In the genomic region with DNA sequence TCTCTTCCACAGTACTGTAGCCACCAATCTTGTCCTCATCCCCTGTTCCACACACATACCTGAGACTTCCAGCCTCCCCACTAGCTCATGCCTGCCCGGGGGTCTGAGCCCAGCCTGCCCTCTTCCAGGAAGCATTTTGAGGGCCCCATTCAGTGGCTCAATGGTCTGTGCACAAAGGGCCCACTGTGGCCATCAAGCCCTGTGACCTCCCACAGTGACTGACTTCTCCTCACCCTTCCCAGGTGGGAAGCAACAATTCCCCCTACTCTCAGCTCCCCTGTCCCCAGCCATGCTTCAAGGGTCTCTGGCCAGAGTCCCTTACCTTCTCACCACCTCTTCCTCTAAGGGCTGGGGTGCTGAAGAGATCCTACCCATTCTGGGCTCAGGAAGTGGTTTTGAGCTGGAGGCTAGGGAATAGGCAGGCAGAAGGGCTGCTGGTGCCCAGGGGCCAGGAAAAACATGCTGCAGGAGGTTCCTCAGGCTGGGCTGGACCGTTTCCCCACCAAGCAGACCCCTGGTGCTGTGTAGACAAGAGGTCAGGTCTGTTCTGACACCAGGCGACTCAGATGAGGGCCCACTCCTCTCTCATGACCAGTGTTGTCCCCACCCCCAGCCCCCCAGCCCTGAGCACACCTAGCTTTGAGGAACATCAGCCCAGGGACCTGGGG, we compare ENCODE assay signal across 18 cellular contexts. TPM values are rescaled to one million over a fixed set of nuclear protein-coding genes. Genes with fewer than 3 reads are reported as not detected.
DNase-seq lines count a peak whose midpoint lies in the region; ATAC-seq and TF ChIP-seq lines count a peak whose summit lies in the region.
"Had no signal": no experiment of that assay in that cellular context is flagged by ENCODE, and none has a peak within 500 bp of the region (broad histone marks: within the 10 kb centered on the region; RNA-seq: fewer than 3 reads in every experiment).

No MANE protein-coding gene starts in this region.

- H4K20me1 ChIP-seq in MM.1S (ENCODE audit: insufficient read depth, low read length) = no peaks in the 10 kb centered on the region

- H3K4me2 ChIP-seq in MM.1S (ENCODE audit: low read depth, low read length) = no peak overlapping the region
- H3K4me2 ChIP-seq: KMS-11 had no signal

- H3K36me3 ChIP-seq in heart right ventricle (no peaks in the 10 kb centered on the region), MM.1S (replicated peaks; ENCODE audit: insufficient read depth, low read length) (no peaks in the 10 kb centered on the region), spleen (no peaks in the 10 kb centered on the region)

- no peak overlapping the region for H3K27ac ChIP-seq in heart right ventricle
- H3K27ac ChIP-seq in MM.1S (ENCODE audit: low read length) = no peak overlapping the region
- H3K27ac ChIP-seq in spleen = no peak overlapping the region
- H3K27ac ChIP-seq: KMS-11 had no signal

- DNase-seq in Right ventricle myocardium inferior (ENCODE audit: missing footprints) (peak; percentile 60), heart right ventricle (no peak), MM.1S (peak; percentile 2), left lobe of liver (ENCODE audit: low spot score) (peak; percentile 29), spleen (peak; percentile 21), pons (ENCODE audit: low spot score) (no peak), middle frontal gyrus (ENCODE audit: extremely low spot score, low spot score) (no peak), dermis blood vessel endothelial cell (no peak)
- DNase-seq: CD8-positive, alpha-beta T cell; NCI-H1417 treated with DMSO at 0.1 percent for 48 hours; NCI-H187 treated with DMSO at 0.1 percent for 48 hours; NCI-H226; NCI-H524; RPMI8226 had no signal

- TF ChIP-seq POLR2A in spleen (IDR thresholded peaks at IDR 0.05) = no peak

- WGBS in heart right ventricle, 2 donors = 74 to 76% methylated on average over 3 of the region's 3 CpGs
- WGBS in spleen, 5 donors = 61 to 76% (median 63%) methylated on average over 3 of the region's 3 CpGs

- intact Hi-C loops in Right ventricle myocardium inferior (cut with DNase I) = no loop called here
- intact Hi-C loops in heart right ventricle (cut with DNase I) = no loop called here
- intact Hi-C loops in spleen (cut with DNase I; ENCODE audit: low total_unique reads) = no loop called here

- ATAC-seq in Right ventricle myocardium inferior (no peak), heart right ventricle (no peak), left lobe of liver (no peak)
- ATAC-seq: CD8-positive, alpha-beta T cell had no signal

- H3K4me3 ChIP-seq in heart right ventricle = no peak overlapping the region
- no peak overlapping the region for H3K4me3 ChIP-seq in MM.1S (ENCODE audit: low read length)
- no peak overlapping the region for H3K4me3 ChIP-seq in spleen
- H3K4me3 ChIP-seq: HAP-1 had no signal

- H3F3A ChIP-seq in MM.1S (ENCODE audit: insufficient read depth, low read length) = peaks cover 14% of the 10 kb centered on the region

- H3K9me2 ChIP-seq in MM.1S (replicated peaks; ENCODE audit: insufficient read depth, low read length) = no peaks in the 10 kb centered on the region

- H3K79me2 ChIP-seq in MM.1S (ENCODE audit: low read length) = peaks cover 10% of the 10 kb centered on the region

- H3K4me1 ChIP-seq in heart right ventricle = peaks cover 5 to 27% (median 16%) of the 10 kb centered on the region in 9 donors
- H3K4me1 ChIP-seq in MM.1S (ENCODE audit: low read length) = peaks cover 11% of the 10 kb centered on the region; the same call in 1 of the 2 replicates
- peaks cover 0 to 30% (median 27%) of the 10 kb centered on the region in 6 donors for H3K4me1 ChIP-seq in spleen

- TF ChIP-seq CTCF in heart right ventricle (IDR thresholded peaks at IDR 0.05) (no peak), MM.1S (IDR thresholded peaks at IDR 0.05; ENCODE audit: low read length) (no peak), spleen (IDR thresholded peaks at IDR 0.05 in 8 of 11, conservative IDR thresholded peaks at IDR 0.05 in 3 of 11) (no peak)

- H2AFZ ChIP-seq in MM.1S (ENCODE audit: low read length) = no peak overlapping the region

- H3K27me3 ChIP-seq in heart right ventricle (peaks cover 0 to 69% (median 8%) of the 10 kb centered on the region in 7 donors), MM.1S (replicated peaks; ENCODE audit: insufficient read depth, low read length) (no peaks in the 10 kb centered on the region), spleen (replicated peaks in 1 of 7) (peaks cover 0 to 71% (median 25%) of the 10 kb centered on the region in 7 donors)

- H3K9me3 ChIP-seq in heart right ventricle (peaks cover 0 to 9% (median 0%) of the 10 kb centered on the region in 11 donors), MM.1S (replicated peaks; ENCODE audit: insufficient read depth, low read length) (no peaks in the 10 kb centered on the region), spleen (no peaks in the 10 kb centered on the region)
- H3K9me3 ChIP-seq: HAP-1 had no signal

- no peak overlapping the region for H3K9ac ChIP-seq in MM.1S (ENCODE audit: low read length)
- H3K9ac ChIP-seq: KMS-11 had no signal

RNA-seq across cellular contexts. Expression of a gene that starts 3.0 kb away (rescaled TPM):
- total RNA-seq in Right ventricle myocardium inferior = 33.0 TPM
- 10 to 100 TPM; 13.5 to 57.1 (median 27.1) TPM for total RNA-seq in heart right ventricle
- polyA plus RNA-seq in heart right ventricle = 10 to 100 TPM; 30.1 to 61.3 TPM
- total RNA-seq in left lobe of liver = 105 TPM
- total RNA-seq in spleen = 1 to 10 TPM in 6 of 7 donors, under 1 TPM in 1; 0.57 to 9.5 (median 4.8) TPM
- 1 to 10 TPM in 2 of 3 donors, under 1 TPM in 1; 0.63 to 3.1 (median 2.4) TPM for polyA plus RNA-seq in spleen
- total RNA-seq in dermis blood vessel endothelial cell = 4.0 and 5.6 TPM in 2 replicates

RNA-seq across cellular contexts. Expression of a gene that starts 34.5 kb away (rescaled TPM):
- total RNA-seq in Right ventricle myocardium inferior = not detected
- total RNA-seq in heart right ventricle = not detected
- polyA plus RNA-seq in heart right ventricle = not detected
- total RNA-seq in left lobe of liver = not detected
- not detected for total RNA-seq in spleen
- not detected for polyA plus RNA-seq in spleen
- total RNA-seq in dermis blood vessel endothelial cell = not detected in 2 replicates
- total RNA-seq: A172; CD8-positive, alpha-beta T cell had no signal
- polyA plus RNA-seq: BJ had no signal

Comparison
In these comparisons a context has a peak if more than half of its experiments do, and no peak if none do; other contexts are left out.
1. DNase-seq: peak in Right ventricle myocardium inferior (single experiment), MM.1S (single experiment), left lobe of liver (single experiment) and spleen (single experiment); none in heart right ventricle (0 of 2), pons (single experiment), middle frontal gyrus (single experiment) and dermis blood vessel endothelial cell (single experiment).